22 cellular contexts compared by ENCODE assay signal in genomic region chr12:3045989-3046388, GRCh38. TPM values are rescaled to one million over a fixed set of nuclear protein-coding genes. Genes with fewer than 3 reads are reported as not detected.
"Had no signal": no experiment of that assay in that cellular context is flagged by ENCODE, and none has a peak within 500 bp of the region (broad histone marks: within the 10 kb centered on the region; RNA-seq: fewer than 3 reads in every experiment).

No MANE protein-coding gene starts in this region.

- H3K27ac Mint-ChIP-seq: activated CD4-positive, alpha-beta T cell treated with anti-CD3 and anti-CD28 coated beads for 36 hours; activated naive CD4-positive, alpha-beta T cell treated with anti-CD3 and anti-CD28 coated beads, Interleukin-2, amount 10 ng/mL, durations not matched to agents 7 days and 5 days; activated naive CD8-positive, alpha-beta T cell treated with anti-CD3 and anti-CD28 coated beads, Interleukin-2, amount 50 U/mL, for 24 hours; activated T-helper 17 cell treated with anti-CD3 and anti-CD28 coated beads, Interleukin-2, amount 50 U/mL, for 72 hours; memory B cell; stimulated activated memory B cell treated with anti-CD40 and anti-IgM and Interleukin-4, amounts not matched to agents 10 μg/mL and 1 μg/mL and 100 μg/mL, for 72 hours had no signal

- H3K36me3 ChIP-seq: pancreas had no signal

- ATAC-seq: activated CD4-positive, alpha-beta T cell treated with anti-CD3 and anti-CD28 coated beads for 36 hours; activated naive CD8-positive, alpha-beta T cell treated with anti-CD3 and anti-CD28 coated beads, Interleukin-2, amount 50 U/mL, for 24 hours; activated T-helper 17 cell treated with anti-CD3 and anti-CD28 coated beads, Interleukin-2, amount 50 U/mL, for 72 hours; naive thymus-derived CD8-positive, alpha-beta T cell; pancreas; stimulated activated memory B cell treated with anti-CD40 and anti-IgM and Interleukin-4, amounts not matched to agents 10 μg/mL and 1 μg/mL and 100 μg/mL, for 72 hours had no signal

- H3K9me3 ChIP-seq: pancreas, testis, upper lobe of left lung had no signal

- H3K27me3 ChIP-seq: dorsolateral prefrontal cortex, pancreas, testis, upper lobe of left lung had no signal

- H3K4me2 ChIP-seq: smooth muscle cell had no signal

- H3K4me3 Mint-ChIP-seq: activated CD4-positive, alpha-beta T cell treated with anti-CD3 and anti-CD28 coated beads for 36 hours; activated naive CD4-positive, alpha-beta T cell treated with anti-CD3 and anti-CD28 coated beads, Interleukin-2, amount 10 ng/mL, durations not matched to agents 7 days and 5 days; activated naive CD8-positive, alpha-beta T cell treated with anti-CD3 and anti-CD28 coated beads, Interleukin-2, amount 50 U/mL, for 24 hours; activated T-helper 17 cell treated with anti-CD3 and anti-CD28 coated beads, Interleukin-2, amount 50 U/mL, for 72 hours; memory B cell; naive thymus-derived CD8-positive, alpha-beta T cell; stimulated activated memory B cell treated with anti-CD40 and anti-IgM and Interleukin-4, amounts not matched to agents 10 μg/mL and 1 μg/mL and 100 μg/mL, for 72 hours had no signal

- H3K27me3 Mint-ChIP-seq: brain had no signal

- H3K4me1 Mint-ChIP-seq: activated CD4-positive, alpha-beta T cell treated with anti-CD3 and anti-CD28 coated beads for 36 hours; activated naive CD4-positive, alpha-beta T cell treated with anti-CD3 and anti-CD28 coated beads, Interleukin-2, amount 10 ng/mL, durations not matched to agents 7 days and 5 days; activated T-helper 17 cell treated with anti-CD3 and anti-CD28 coated beads, Interleukin-2, amount 50 U/mL, for 72 hours had no signal

- FAIRE-seq: colon, pancreas, TTC549 had no signal

- H3K36me3 Mint-ChIP-seq: activated naive CD4-positive, alpha-beta T cell treated with anti-CD3 and anti-CD28 coated beads, Interleukin-2, amount 10 ng/mL, durations not matched to agents 7 days and 5 days; brain; memory B cell; naive thymus-derived CD8-positive, alpha-beta T cell; stimulated activated memory B cell treated with anti-CD40 and anti-IgM and Interleukin-4, amounts not matched to agents 10 μg/mL and 1 μg/mL and 100 μg/mL, for 72 hours had no signal

- H3K4me3 ChIP-seq: dorsolateral prefrontal cortex, pancreas, smooth muscle cell, testis, upper lobe of left lung had no signal

- DNase-seq: activated CD4-positive, alpha-beta T cell treated with anti-CD3 and anti-CD28 coated beads for 36 hours; activated CD4-positive, alpha-beta T cell treated with anti-CD3 and anti-CD28 coated beads, Interleukin-2, amount 50 U/mL, for 48 hours; activated naive CD4-positive, alpha-beta T cell treated with anti-CD3 and anti-CD28 coated beads, Interleukin-2, amount 10 ng/mL, durations not matched to agents 7 days and 5 days; activated naive CD8-positive, alpha-beta T cell treated with anti-CD3 and anti-CD28 coated beads, Interleukin-2, amount 50 U/mL, for 24 hours; activated T-cell treated with anti-CD3 and anti-CD28 coated beads for 4 hours; anterior cingulate cortex; central memory CD4-positive, alpha-beta T cell; dorsolateral prefrontal cortex; hypothalamus; naive thymus-derived CD8-positive, alpha-beta T cell; pancreas; stimulated activated CD4-positive, alpha-beta T cell treated with anti-CD3 and anti-CD28 coated beads, Interleukin-4, amount 100 ng/mL, for 24 hours; testis had no signal

- H3K27ac ChIP-seq: dorsolateral prefrontal cortex, pancreas, testis had no signal

- H3K9me3 Mint-ChIP-seq: activated naive CD4-positive, alpha-beta T cell treated with anti-CD3 and anti-CD28 coated beads, Interleukin-2, amount 10 ng/mL, durations not matched to agents 7 days and 5 days; activated naive CD8-positive, alpha-beta T cell treated with anti-CD3 and anti-CD28 coated beads, Interleukin-2, amount 50 U/mL, for 24 hours; activated T-helper 17 cell treated with anti-CD3 and anti-CD28 coated beads, Interleukin-2, amount 50 U/mL, for 72 hours; memory B cell; naive thymus-derived CD8-positive, alpha-beta T cell; stimulated activated memory B cell treated with anti-CD40 and anti-IgM and Interleukin-4, amounts not matched to agents 10 μg/mL and 1 μg/mL and 100 μg/mL, for 72 hours had no signal

RNA-seq across cellular contexts. Expression of gene TSPAN9, which starts 31.2 kb away (rescaled TPM):
- total RNA-seq: T-helper 2 cell treated with Interferon-gamma antibody and Interleukin-4, amounts not matched to agents 100 ng/mL and 5 ng/mL, for 36 hours had no signal
- polyA plus RNA-seq: naive thymus-derived CD8-positive, alpha-beta T cell had no signal
